Comparison of ENCODE assay signal across 31 cellular contexts in genomic region chr11:21659961-21660360, GRCh38.
"Had no signal": no experiment of that assay in that cellular context is flagged by ENCODE, and none has a peak within 500 bp of the region (broad histone marks: within the 10 kb centered on the region; RNA-seq: fewer than 3 reads in every experiment).

No MANE protein-coding gene starts in this region.

- H3K9me3 ChIP-seq: left lung, pancreas, prostate gland, stomach, suprapubic skin, thoracic aorta, tibial artery, upper lobe of right lung had no signal

- H3K4me3 ChIP-seq: left lung, lung, pancreas, prostate gland, skin epidermis, stomach, suprapubic skin, thoracic aorta, tibial artery, upper lobe of right lung had no signal

- H3K36me3 Mint-ChIP-seq: immature natural killer cell; mesothelial cell of epicardium; naive B cell; natural killer cell; stimulated activated naive B cell treated with anti-CD40 and anti-IgM and Interleukin-4, amounts not matched to agents 10 μg/mL and 1 μg/mL and 100 μg/mL, for 72 hours had no signal

- H3K9me3 Mint-ChIP-seq: mesothelial cell of epicardium, nephron progenitor cell had no signal

- H3K27ac Mint-ChIP-seq: immature natural killer cell; mesothelial cell of epicardium; naive B cell; natural killer cell; nephron progenitor cell; stimulated activated naive B cell treated with anti-CD40 and anti-IgM and Interleukin-4, amounts not matched to agents 10 μg/mL and 1 μg/mL and 100 μg/mL, for 72 hours had no signal

- H3K4me1 ChIP-seq: left lung, pancreas, prostate gland, stomach, suprapubic skin, tibial artery, upper lobe of right lung had no signal

- H3K4me1 Mint-ChIP-seq: immature natural killer cell; mesothelial cell of epicardium; naive B cell; natural killer cell; nephron progenitor cell; stimulated activated naive B cell treated with anti-CD40 and anti-IgM and Interleukin-4, amounts not matched to agents 10 μg/mL and 1 μg/mL and 100 μg/mL, for 72 hours had no signal

- H3K27me3 Mint-ChIP-seq: naive B cell; stimulated activated naive B cell treated with anti-CD40 and anti-IgM and Interleukin-4, amounts not matched to agents 10 μg/mL and 1 μg/mL and 100 μg/mL, for 72 hours had no signal

- H3K27me3 ChIP-seq: left lung, pancreas, stomach, suprapubic skin, tibial artery, upper lobe of right lung had no signal

- H3K4me3 Mint-ChIP-seq: immature natural killer cell; mesothelial cell of epicardium; naive B cell; natural killer cell; nephron progenitor cell; stimulated activated naive B cell treated with anti-CD40 and anti-IgM and Interleukin-4, amounts not matched to agents 10 μg/mL and 1 μg/mL and 100 μg/mL, for 72 hours had no signal

- ATAC-seq: left colon; left lung; natural killer cell; pancreas; right cardiac atrium; sciatic nerve; stimulated activated naive B cell treated with anti-CD40 and anti-IgM and Interleukin-4, amounts not matched to agents 10 μg/mL and 1 μg/mL and 100 μg/mL, for 72 hours; stimulated activated naive CD8-positive, alpha-beta T cell treated with anti-CD3 and anti-CD28 coated beads, Interleukin-15, Interleukin-2, amounts not matched to agents 100 U/mL and 50 U/mL, for 24 hours; upper lobe of right lung had no signal

- DNase-seq: hypothalamus; immature natural killer cell; kidney; left colon; left lung; mesendoderm; naive B cell; natural killer cell; nephron progenitor cell; nucleus accumbens; pancreas; posterior cingulate gyrus; retina; right cardiac atrium; stimulated activated CD4-positive, alpha-beta T cell treated with anti-CD3 and anti-CD28 coated beads, Interleukin-12 subunit alpha, Interleukin-12 subunit beta, amount 100 ng/mL, for 4 hours; stimulated activated CD4-positive, alpha-beta T cell treated with anti-CD3 and anti-CD28 coated beads, Interleukin-15, amount 100 ng/mL, for 24 hours; stimulated activated CD4-positive, alpha-beta T cell treated with anti-CD3 and anti-CD28 coated beads, Interleukin-2, amount 100 ng/mL, for 24 hours; stimulated activated CD4-positive, alpha-beta T cell treated with anti-CD3 and anti-CD28 coated beads, Interleukin-4, amount 100 ng/mL, for 1 hour; stimulated activated naive B cell treated with anti-CD40 and anti-IgM and Interleukin-4, amounts not matched to agents 10 μg/mL and 1 μg/mL and 100 μg/mL, for 72 hours; stimulated activated naive CD8-positive, alpha-beta T cell treated with anti-CD3 and anti-CD28 coated beads, Interleukin-15, Interleukin-2, amounts not matched to agents 100 U/mL and 50 U/mL, for 24 hours; stomach; tibial artery; trophoblast cell; upper lobe of right lung had no signal

- H3K27ac ChIP-seq: left lung, pancreas, prostate gland, skin epidermis, stomach, suprapubic skin, thoracic aorta, tibial artery, upper lobe of right lung had no signal

- H3K36me3 ChIP-seq: left lung, pancreas, prostate gland, stomach, suprapubic skin, thoracic aorta, tibial artery, upper lobe of right lung had no signal
